In the genomic region with DNA sequence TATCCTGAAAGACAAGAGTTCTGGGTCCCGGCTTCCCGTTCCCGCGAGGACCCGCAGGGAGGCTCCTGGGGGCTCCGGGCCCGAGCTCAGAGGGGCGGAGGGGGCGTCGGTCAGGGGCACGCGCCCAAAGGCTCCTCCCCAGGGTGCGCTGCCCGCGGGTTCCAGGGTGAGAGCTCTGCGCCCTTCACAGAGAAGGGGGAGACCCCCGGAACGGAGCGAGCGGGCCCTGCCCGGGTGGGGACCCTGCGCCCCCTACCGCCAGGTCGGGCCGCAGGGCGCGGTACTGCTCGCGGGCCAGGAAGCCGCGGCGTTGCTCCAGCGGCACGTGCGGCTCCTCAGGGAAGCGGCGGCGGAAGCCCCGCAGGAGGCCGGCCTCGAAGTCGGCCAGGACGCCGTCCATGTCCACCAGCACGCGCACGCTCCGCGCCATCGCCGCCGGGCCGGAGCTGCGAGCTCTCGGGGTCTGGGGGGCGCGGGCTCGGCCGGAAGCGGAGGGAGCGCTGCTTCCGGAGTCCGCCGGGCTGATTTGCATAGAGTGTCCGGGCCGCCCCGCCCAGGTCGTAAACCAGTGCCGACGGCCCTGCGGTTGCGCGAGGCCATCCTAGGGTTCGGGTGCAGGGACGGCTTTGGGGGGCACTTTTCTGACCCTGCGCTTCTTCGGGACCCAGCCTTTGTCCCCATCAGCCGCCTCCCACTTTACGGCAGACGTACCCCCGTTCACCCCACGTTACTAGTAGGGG, we compare ENCODE assay signal across 8 cellular contexts. TPM values are rescaled to one million over a fixed set of nuclear protein-coding genes. Genes with fewer than 3 reads are reported as not detected.
DNase-seq lines count a peak whose midpoint lies in the region; ATAC-seq and TF ChIP-seq lines count a peak whose summit lies in the region.

A gene (minus strand): TSS at position 465 of the 740 bp plus-strand sequence. CDS start 35 bp downstream, at position 430.

- H3K27me3 ChIP-seq in HUES48 (ENCODE audit: control insufficient read depth, insufficient read depth, low read length): no peaks in the 10 kb centered on the region

- H3K9ac ChIP-seq in HUES48 (ENCODE audit: low read depth, low read length): peak within 1 kb of the TSS; percentile 87

- peaks cover 4% of the 10 kb centered on the region for H3K4me1 ChIP-seq in HUES48 (ENCODE audit: control insufficient read depth, insufficient read depth, low read length)

- H3K36me3 ChIP-seq in HUES48 (ENCODE audit: control insufficient read depth, insufficient read depth, low read length): peaks cover 35% of the 10 kb centered on the region

- no peaks in the 10 kb centered on the region for H3K9me3 ChIP-seq in HUES48 (ENCODE audit: control insufficient read depth, insufficient read depth, low read length)

- H3K36me3 Mint-ChIP-seq in naive B cell: peaks cover 0 to 6% of the 10 kb centered on the region in 2 donors

- no peaks in the 10 kb centered on the region for H3K9me3 Mint-ChIP-seq in naive B cell

- DNase-seq in DMS153 treated with DMSO at 0.1 percent for 48 hours (lab: John Stamatoyannopoulos, UW; ENCODE audit: unreplicated experiment) (peak; percentile 47), activated T-helper 1 cell treated with Interleukin-2 at 50 U/mL for 16 hours (ENCODE audit: low read depth) (peak; percentile 49), fibroblast of gingiva (ENCODE audit: low read depth) (peak; percentile 74), naive B cell (peak; percentile 77), stromal cell of bone marrow (ENCODE audit: low read depth) (peak; percentile 43)

- peak; percentile 83 for ATAC-seq in GM21381 (IDR thresholded peaks at IDR 0.05; ENCODE audit: unreplicated experiment)
- ATAC-seq in naive B cell (ENCODE audit: low read depth in 2 of 2): peak; percentile 84 to 85

- H3K4me3 Mint-ChIP-seq in naive B cell: peak within 1 kb of the TSS; percentile 91 to 96 (median 94)

- peak within 1 kb of the TSS; percentile 82 to 96 (median 94) for H3K27ac Mint-ChIP-seq in naive B cell

- peaks cover 10 to 37% (median 35%) of the 10 kb centered on the region in 3 donors for H3K4me1 Mint-ChIP-seq in naive B cell

- H3K4me3 ChIP-seq in HUES48 (ENCODE audit: low read depth, low read length): peak within 1 kb of the TSS; percentile 86

- peak within 1 kb of the TSS; percentile 95 for H3K27ac ChIP-seq in HUES48 (ENCODE audit: low read depth, low read length)

- no peaks in the 10 kb centered on the region for H3K27me3 Mint-ChIP-seq in naive B cell

TF ChIP-seq in PFSK-1, 5 proteins besides CTCF, POLR2A, EP300 and RAD21:
- TF ChIP-seq POLR2AphosphoS5 (IDR thresholded peaks at IDR 0.05; ENCODE audit: low read depth, low read length) (peak; percentile 91), FOXP2 (optimal IDR thresholded peaks at IDR 0.05; ENCODE audit: borderline replicate concordance, extremely low read depth, extremely low read length, insufficient read depth) (peak; percentile 88), TAF1 (IDR thresholded peaks at IDR 0.05; ENCODE audit: borderline replicate concordance, insufficient read depth, low read length) (peak; percentile 88), SIN3A (IDR thresholded peaks at IDR 0.05; ENCODE audit: borderline replicate concordance, insufficient read depth, low read length) (peak; percentile 83; the same call in 1 of the 2 replicates)
- TF ChIP-seq, protein P1, sequence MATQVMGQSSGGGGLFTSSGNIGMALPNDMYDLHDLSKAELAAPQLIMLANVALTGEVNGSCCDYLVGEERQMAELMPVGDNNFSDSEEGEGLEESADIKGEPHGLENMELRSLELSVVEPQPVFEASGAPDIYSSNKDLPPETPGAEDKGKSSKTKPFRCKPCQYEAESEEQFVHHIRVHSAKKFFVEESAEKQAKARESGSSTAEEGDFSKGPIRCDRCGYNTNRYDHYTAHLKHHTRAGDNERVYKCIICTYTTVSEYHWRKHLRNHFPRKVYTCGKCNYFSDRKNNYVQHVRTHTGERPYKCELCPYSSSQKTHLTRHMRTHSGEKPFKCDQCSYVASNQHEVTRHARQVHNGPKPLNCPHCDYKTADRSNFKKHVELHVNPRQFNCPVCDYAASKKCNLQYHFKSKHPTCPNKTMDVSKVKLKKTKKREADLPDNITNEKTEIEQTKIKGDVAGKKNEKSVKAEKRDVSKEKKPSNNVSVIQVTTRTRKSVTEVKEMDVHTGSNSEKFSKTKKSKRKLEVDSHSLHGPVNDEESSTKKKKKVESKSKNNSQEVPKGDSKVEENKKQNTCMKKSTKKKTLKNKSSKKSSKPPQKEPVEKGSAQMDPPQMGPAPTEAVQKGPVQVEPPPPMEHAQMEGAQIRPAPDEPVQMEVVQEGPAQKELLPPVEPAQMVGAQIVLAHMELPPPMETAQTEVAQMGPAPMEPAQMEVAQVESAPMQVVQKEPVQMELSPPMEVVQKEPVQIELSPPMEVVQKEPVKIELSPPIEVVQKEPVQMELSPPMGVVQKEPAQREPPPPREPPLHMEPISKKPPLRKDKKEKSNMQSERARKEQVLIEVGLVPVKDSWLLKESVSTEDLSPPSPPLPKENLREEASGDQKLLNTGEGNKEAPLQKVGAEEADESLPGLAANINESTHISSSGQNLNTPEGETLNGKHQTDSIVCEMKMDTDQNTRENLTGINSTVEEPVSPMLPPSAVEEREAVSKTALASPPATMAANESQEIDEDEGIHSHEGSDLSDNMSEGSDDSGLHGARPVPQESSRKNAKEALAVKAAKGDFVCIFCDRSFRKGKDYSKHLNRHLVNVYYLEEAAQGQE (IDR thresholded peaks at IDR 0.05; ENCODE audit: insufficient read depth in 1 of 2, low read depth in 2 of 2, low read length in 2 of 2): no peak

RNA-seq across cellular contexts. Expression of the gene that starts here (rescaled TPM):
- polyA plus RNA-seq in PFSK-1 (2012; ENCODE audit: insufficient read length, low read depth): 81.4 TPM
- polyA plus RNA-seq in naive B cell (ENCODE audit: low read depth in 6 of 6): 100 to 1,000 TPM in 3 of 6 donors, 10 to 100 TPM in 3; 85.0 to 136 (median 111) TPM

Comparison
In these comparisons a context has a peak if more than half of its experiments do, and no peak if none do; other contexts are left out.
1. Peak in every context shown above with its lines: DNase-seq, ATAC-seq, H3K4me3 ChIP-seq and H3K27ac ChIP-seq.